ENCODE assay signal across 27 cellular contexts in the genomic region with DNA sequence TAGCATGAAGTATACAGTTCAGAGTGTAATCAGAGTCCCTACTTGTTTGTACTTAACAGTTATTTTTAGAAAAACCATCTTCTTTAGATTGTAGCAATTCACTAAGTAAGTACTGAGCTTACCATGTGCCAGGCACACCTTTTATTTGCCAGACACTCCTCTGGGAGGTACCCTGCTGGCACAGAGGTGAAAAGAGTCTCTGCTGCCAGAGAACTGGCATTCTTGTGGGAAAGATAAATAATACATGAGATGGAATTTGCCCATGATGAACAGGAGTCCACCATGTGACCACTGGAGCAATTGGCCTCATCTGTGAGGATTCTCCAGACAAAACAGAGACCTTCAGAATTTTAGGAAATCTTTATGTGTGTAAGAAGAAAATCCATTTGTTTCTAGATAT.
DNase-seq lines count a peak whose midpoint lies in the region; TF ChIP-seq lines count a peak whose summit lies in the region.
"Had no signal": no experiment of that assay in that cellular context is flagged by ENCODE, and none has a peak within 500 bp of the region (broad histone marks: within the 10 kb centered on the region; RNA-seq: fewer than 3 reads in every experiment).

No MANE protein-coding gene starts in this region.

- DNase-seq in DMS53 (lab: John Stamatoyannopoulos, UW), result peak; percentile 30
- no peak for DNase-seq in DMS53 treated with DMSO at 0.1 percent for 48 hours (lab: John Stamatoyannopoulos, UW; ENCODE audit: unreplicated experiment)
- DNase-seq in NCI-H2029 (lab: John Stamatoyannopoulos, UW), result peak; percentile 9
- peak; percentile 48 for DNase-seq in amniotic epithelial cell (ENCODE audit: low read depth)
- peak; percentile 36 for DNase-seq in mucosa of gallbladder (ENCODE audit: low spot score)
- no peak for DNase-seq in testis
- DNase-seq in activated CD4-positive, alpha-beta T cell treated with anti-CD3 and anti-CD28 coated beads for 48 hours, result no peak
- no peak for DNase-seq in stimulated activated CD4-positive, alpha-beta T cell treated with anti-CD3 and anti-CD28 coated beads, Interleukin-15, amount 100 ng/mL, for 24 hours
- DNase-seq: 8988T; activated CD4-positive, alpha-beta T cell treated with anti-CD3 and anti-CD28 coated beads for 4 hours; activated T-cell treated with anti-CD3 and anti-CD28 coated beads for 4 hours; amygdala; C1 segment of cervical spinal cord; Caco-2; HCEC 1CT; Kasumi-1; MV-4-11; NCI-H146; NCI-H82; ovary; stimulated activated naive CD4-positive, alpha-beta T cell; SW 1271; T1000; uterus had no signal

- H3K4me3 ChIP-seq in testis, result no peak overlapping the region
- H3K4me3 ChIP-seq: gastroesophageal sphincter, hepatocyte, ovary, uterus had no signal

- no peaks in the 10 kb centered on the region for H3K4me1 ChIP-seq in testis
- H3K4me1 ChIP-seq: Caco-2, gastroesophageal sphincter, uterus had no signal

- no peak for TF ChIP-seq CTCF in testis (IDR thresholded peaks at IDR 0.05)

- no peaks in the 10 kb centered on the region for H3K9me3 ChIP-seq in testis
- H3K9me3 ChIP-seq: Caco-2, ovary, uterus had no signal

- intact Hi-C loops in testis (cut with DNase I; ENCODE audit: low total_unique reads), result no loop called here

- no peak for TF ChIP-seq POLR2A in testis (IDR thresholded peaks at IDR 0.05)

- H3K27ac ChIP-seq in testis, result no peak overlapping the region
- H3K27ac ChIP-seq: gastroesophageal sphincter, hepatocyte, ovary, uterus, VCaP had no signal

- no peaks in the 10 kb centered on the region for H3K36me3 ChIP-seq in testis (ENCODE audit: low read depth, missing control alignments)
- H3K36me3 ChIP-seq: gastroesophageal sphincter, ovary, uterus had no signal

- H3K27me3 ChIP-seq in testis, result no peaks in the 10 kb centered on the region
- H3K27me3 ChIP-seq: gastroesophageal sphincter, hepatocyte, ovary, uterus had no signal

Comparison
In these comparisons a context has a peak if more than half of its experiments do, and no peak if none do; other contexts are left out.
1. DNase-seq: peak in DMS53 (single experiment), NCI-H2029 (single experiment), amniotic epithelial cell (single experiment) and mucosa of gallbladder (single experiment); none in DMS53 treated with DMSO at 0.1 percent for 48 hours (single experiment), testis (single experiment), activated CD4-positive, alpha-beta T cell treated with anti-CD3 and anti-CD28 coated beads for 48 hours (single experiment) and stimulated activated CD4-positive, alpha-beta T cell treated with anti-CD3 and anti-CD28 coated beads, Interleukin-15, amount 100 ng/mL, for 24 hours (single experiment).